In the genomic region with DNA sequence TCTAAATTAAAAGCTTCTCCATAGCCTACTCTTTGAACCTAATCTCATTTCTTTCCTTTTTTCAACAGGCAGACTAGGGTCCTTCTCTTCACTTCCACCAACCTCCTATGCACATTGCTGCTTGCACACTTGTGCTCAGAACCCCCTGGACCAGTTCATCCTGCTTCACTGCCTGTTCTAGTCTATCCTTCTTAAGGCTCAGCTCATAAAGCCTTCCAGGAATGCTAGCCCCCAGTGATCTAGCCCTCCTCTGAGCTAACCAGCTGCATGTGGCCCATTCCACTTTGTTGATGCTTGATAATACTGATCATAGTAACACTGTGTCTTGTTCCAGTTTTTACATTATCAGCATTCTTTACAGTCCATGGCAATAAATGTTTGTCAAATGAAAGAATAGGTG, we compare ENCODE assay signal across 23 cellular contexts. TPM values are rescaled to one million over a fixed set of nuclear protein-coding genes. Genes with fewer than 3 reads are reported as not detected.
DNase-seq lines count a peak whose midpoint lies in the region; ATAC-seq and TF ChIP-seq lines count a peak whose summit lies in the region.
"Had no signal": no experiment of that assay in that cellular context is flagged by ENCODE, and none has a peak within 500 bp of the region (broad histone marks: within the 10 kb centered on the region; RNA-seq: fewer than 3 reads in every experiment).

No MANE protein-coding gene starts in this region.

- H2AK5ac ChIP-seq in H9 (ENCODE audit: insufficient read length, low read length) (peak overlapping the region; percentile 75), mesendoderm (ENCODE audit: low read length) (no peak overlapping the region)

- peak overlapping the region; percentile 88 for H2BK12ac ChIP-seq in H9 (ENCODE audit: insufficient read length, low read depth, low read length)

- DNase-seq in H9: no peak
- peak; percentile 36 for DNase-seq in mesendoderm
- no peak for DNase-seq in stimulated activated effector memory CD8-positive, alpha-beta T cell treated with anti-CD3 and anti-CD28 coated beads, Interleukin-12 subunit alpha, Interleukin-12 subunit beta, amount 100 ng/mL, for 72 hours (ENCODE audit: low spot score in 2 of 2)
- DNase-seq in SK-N-SH: no peak
- no peak for DNase-seq in upper lobe of right lung
- no peak for DNase-seq in NCI-H82 (lab: John Stamatoyannopoulos, UW)
- DNase-seq: C1 segment of cervical spinal cord; CD4-positive, alpha-beta memory T cell; COR-L47; DMS53; GOT3; NCI-H1048; NCI-H1417; NCI-H187 treated with DMSO at 0.1 percent for 48 hours; NCI-H2107; NCI-H524; NCI-H774; NK-92 treated with Interleukin-12 subunit alpha and Interleukin-12 subunit beta, amount 100 ng/mL, for 24 hours; Right ventricle myocardium superior; RPMI8226 had no signal

- TF ChIP-seq CTCF in H9 (conservative IDR thresholded peaks at IDR 0.05) (no peak), VCaP (conservative IDR thresholded peaks at IDR 0.05) (no peak), SK-N-SH (IDR thresholded peaks at IDR 0.05) (no peak), upper lobe of right lung (IDR thresholded peaks at IDR 0.05) (no peak)

- H3K9me2 ChIP-seq in SK-N-SH: no peaks in the 10 kb centered on the region

- no peak overlapping the region for H4K91ac ChIP-seq in H9 (ENCODE audit: insufficient read length, low read depth, low read length)

- peak; percentile 19 for ATAC-seq in stimulated activated effector memory CD8-positive, alpha-beta T cell treated with anti-CD3 and anti-CD28 coated beads, Interleukin-12 subunit alpha, Interleukin-12 subunit beta, amount 100 ng/mL, for 72 hours
- no peak for ATAC-seq in upper lobe of right lung
- ATAC-seq: HCT116 had no signal

- H3T11ph ChIP-seq in H9 (ENCODE audit: low read length): no peak overlapping the region

- H3K27me3 Mint-ChIP-seq in H9 (ENCODE audit: low read depth): peaks cover 2% of the 10 kb centered on the region; the same call in 1 of the 2 replicates

- H2BK120ac ChIP-seq in H9 (ENCODE audit: low read depth, low read length, poor library complexity, severe bottlenecking) (no peak overlapping the region), mesendoderm (ENCODE audit: low read depth, low read length) (no peak overlapping the region)

- no peaks in the 10 kb centered on the region for H3K27me3 ChIP-seq in H9 (ENCODE audit: insufficient read depth, low read length)
- H3K27me3 ChIP-seq in mesendoderm (ENCODE audit: insufficient read depth, low read length, poor library complexity): no peaks in the 10 kb centered on the region
- H3K27me3 ChIP-seq in SK-N-SH (ENCODE audit: insufficient read depth): no peaks in the 10 kb centered on the region; the same call in 1 of the 2 replicates
- H3K27me3 ChIP-seq in upper lobe of right lung: no peaks in the 10 kb centered on the region

- no peak overlapping the region; a peak in 1 of 5 replicates for H3K4me3 Mint-ChIP-seq in H9
- no peak overlapping the region for H3K4me3 Mint-ChIP-seq in stimulated activated effector memory CD8-positive, alpha-beta T cell treated with anti-CD3 and anti-CD28 coated beads, Interleukin-12 subunit alpha, Interleukin-12 subunit beta, amount 100 ng/mL, for 72 hours
- H3K4me3 Mint-ChIP-seq: CD4-positive, alpha-beta memory T cell; IgD-negative memory B cell had no signal

- no peak overlapping the region for H3K56ac ChIP-seq in H9 (ENCODE audit: insufficient read length, low read depth, low read length)
- H3K56ac ChIP-seq in mesendoderm (ENCODE audit: low read length): no peak overlapping the region

- H3K23me2 ChIP-seq in H9 (ENCODE audit: insufficient read length, low read depth, low read length, poor library complexity, severe bottlenecking): no peaks in the 10 kb centered on the region

- H3K23ac ChIP-seq in H9 (ENCODE audit: insufficient read length, low read depth, low read length): peak overlapping the region; percentile 69
- H3K23ac ChIP-seq in mesendoderm (ENCODE audit: low read length): no peak overlapping the region

- H3K4me1 ChIP-seq in H9 (ENCODE audit: insufficient read depth, low read length) (peaks cover 15% of the 10 kb centered on the region; the same call in 1 of the 2 replicates), mesendoderm (ENCODE audit: control insufficient read depth, low read depth, low read length) (peaks cover 7% of the 10 kb centered on the region), SK-N-SH (ENCODE audit: control insufficient read depth in 1 of 2, insufficient read depth in 2 of 2, low read depth in 1 of 2, low read length in 1 of 2) (no peaks in the 10 kb centered on the region), upper lobe of right lung (no peaks in the 10 kb centered on the region)

- H3K27ac Mint-ChIP-seq in H9: peak overlapping the region in 2 of 3 experiments; percentile 48 to 62; a peak in 5 of 7 replicates
- H3K27ac Mint-ChIP-seq in stimulated activated effector memory CD8-positive, alpha-beta T cell treated with anti-CD3 and anti-CD28 coated beads, Interleukin-12 subunit alpha, Interleukin-12 subunit beta, amount 100 ng/mL, for 72 hours: no peak overlapping the region
- H3K27ac Mint-ChIP-seq: CD4-positive, alpha-beta memory T cell; IgD-negative memory B cell had no signal

- H2BK20ac ChIP-seq in H9 (ENCODE audit: low read depth, low read length, poor library complexity, severe bottlenecking): no peak overlapping the region

- H3K9ac ChIP-seq in H9 (ENCODE audit: extremely low read depth, insufficient read length, low read length): peak overlapping the region; percentile 44
- H3K9ac ChIP-seq in mesendoderm (ENCODE audit: low read length): no peak overlapping the region
- H3K9ac ChIP-seq in SK-N-SH: no peak overlapping the region

- POLR2A ChIA-PET in SK-N-SH (lab: Yijun Ruan, JAX): interaction anchor here (1.0 kb wide), 1 partner anchor 23 kb away, joined by 3 read pairs; a partner anchor contains a TSS

- H3K4me3 ChIP-seq in mesendoderm (ENCODE audit: low read length): no peak overlapping the region
- no peak overlapping the region for H3K4me3 ChIP-seq in SK-N-SH (ENCODE audit: low read depth in 2 of 2, low read length in 1 of 2)
- no peak overlapping the region for H3K4me3 ChIP-seq in upper lobe of right lung

- intact Hi-C loops in upper lobe of right lung (cut with DNase I): no loop called here

- H4K8ac ChIP-seq in H9 (replicated peaks; ENCODE audit: insufficient read length, low read depth, low read length) (no peak overlapping the region), mesendoderm (ENCODE audit: low read depth, low read length) (no peak overlapping the region)

- H3K14ac ChIP-seq in H9 (ENCODE audit: insufficient read depth, low read length): no peak overlapping the region; the same call in 1 of the 2 replicates

- H3K9me3 Mint-ChIP-seq in H9: peaks cover 7 to 10% of the 10 kb centered on the region in 2 experiments; a peak in 3 of 5 replicates
- H3K9me3 Mint-ChIP-seq in stimulated activated effector memory CD8-positive, alpha-beta T cell treated with anti-CD3 and anti-CD28 coated beads, Interleukin-12 subunit alpha, Interleukin-12 subunit beta, amount 100 ng/mL, for 72 hours: no peaks in the 10 kb centered on the region

- no peaks in the 10 kb centered on the region for H3K79me1 ChIP-seq in H9 (ENCODE audit: insufficient read depth, low read depth, low read length, poor library complexity, severe bottlenecking)
- no peaks in the 10 kb centered on the region for H3K79me1 ChIP-seq in mesendoderm (ENCODE audit: low read length)

- H3K4ac ChIP-seq in H9 (ENCODE audit: low read depth, low read length) (no peak overlapping the region), mesendoderm (ENCODE audit: low read depth, low read length) (no peak overlapping the region)

- peaks cover 0 to 7% (median 0%) of the 10 kb centered on the region in 3 experiments; a peak in 1 of 7 replicates for H3K36me3 Mint-ChIP-seq in H9 (ENCODE audit: insufficient read depth in 1 of 3, low read depth in 3 of 3)
- no peaks in the 10 kb centered on the region for H3K36me3 Mint-ChIP-seq in stimulated activated effector memory CD8-positive, alpha-beta T cell treated with anti-CD3 and anti-CD28 coated beads, Interleukin-12 subunit alpha, Interleukin-12 subunit beta, amount 100 ng/mL, for 72 hours
- H3K36me3 Mint-ChIP-seq: CD4-positive, alpha-beta memory T cell had no signal

- no peak for TF ChIP-seq RAD21 in SK-N-SH (IDR thresholded peaks at IDR 0.05; ENCODE audit: low read length)

- H3K79me2 ChIP-seq in H9 (ENCODE audit: insufficient read depth, low read length): no peaks in the 10 kb centered on the region
- no peaks in the 10 kb centered on the region for H3K79me2 ChIP-seq in mesendoderm (ENCODE audit: control insufficient read depth, insufficient read depth, low read length)
- no peaks in the 10 kb centered on the region for H3K79me2 ChIP-seq in SK-N-SH (ENCODE audit: insufficient read depth)

- H4K20me1 ChIP-seq in H9 (ENCODE audit: control insufficient read depth, insufficient read depth, insufficient read length) (no peaks in the 10 kb centered on the region), SK-N-SH (ENCODE audit: insufficient read depth) (no peaks in the 10 kb centered on the region)

- no peak overlapping the region for H2BK15ac ChIP-seq in H9 (ENCODE audit: low read depth, low read length)
- H2BK15ac ChIP-seq in mesendoderm (replicated peaks; ENCODE audit: low read depth): no peak overlapping the region

- peak overlapping the region; percentile 12 for H3K4me2 ChIP-seq in H9 (ENCODE audit: insufficient read depth, insufficient read length, low read length)
- no peak overlapping the region for H3K4me2 ChIP-seq in mesendoderm (ENCODE audit: low read length)
- no peak overlapping the region for H3K4me2 ChIP-seq in SK-N-SH

- H3K27ac ChIP-seq in H9 (ENCODE audit: insufficient read length, low read depth, low read length): no peak overlapping the region
- H3K27ac ChIP-seq in VCaP: peak overlapping the region; percentile 90
- H3K27ac ChIP-seq in mesendoderm (ENCODE audit: low read depth, low read length): no peak overlapping the region
- H3K27ac ChIP-seq in SK-N-SH (ENCODE audit: low read depth in 2 of 2, low read length in 1 of 2): no peak overlapping the region
- no peak overlapping the region for H3K27ac ChIP-seq in upper lobe of right lung

- TF ChIP-seq EP300 in SK-N-SH (IDR thresholded peaks at IDR 0.05; ENCODE audit: borderline replicate concordance in 1 of 2, low read depth in 1 of 2, low read length in 1 of 2): no peak

- H3F3A ChIP-seq in SK-N-SH (replicated peaks; ENCODE audit: insufficient read depth): no peaks in the 10 kb centered on the region

- no peaks in the 10 kb centered on the region for H3K36me3 ChIP-seq in mesendoderm (ENCODE audit: control insufficient read depth, insufficient read depth, low read length)
- H3K36me3 ChIP-seq in SK-N-SH (replicated peaks in 1 of 2; ENCODE audit: control insufficient read depth in 1 of 2, insufficient read depth in 2 of 2, low read length in 1 of 2): no peaks in the 10 kb centered on the region
- no peaks in the 10 kb centered on the region for H3K36me3 ChIP-seq in upper lobe of right lung

- H2AFZ ChIP-seq in H9 (ENCODE audit: low read length) (no peak overlapping the region), SK-N-SH (ENCODE audit: low read depth) (no peak overlapping the region)

- H3K9me3 ChIP-seq in H9 (ENCODE audit: control insufficient read depth, low read depth, low read length) (no peaks in the 10 kb centered on the region), SK-N-SH (no peaks in the 10 kb centered on the region), upper lobe of right lung (no peaks in the 10 kb centered on the region)

- H2BK5ac ChIP-seq in H9 (ENCODE audit: insufficient read length, low read length) (no peak overlapping the region), mesendoderm (ENCODE audit: low read length) (no peak overlapping the region)

- H4K5ac ChIP-seq in H9 (ENCODE audit: insufficient read length, low read depth, low read length) (no peak overlapping the region), mesendoderm (ENCODE audit: low read length) (no peak overlapping the region)

- H3K4me1 Mint-ChIP-seq in H9: peaks cover 45 to 53% of the 10 kb centered on the region in 2 experiments
- no peaks in the 10 kb centered on the region for H3K4me1 Mint-ChIP-seq in stimulated activated effector memory CD8-positive, alpha-beta T cell treated with anti-CD3 and anti-CD28 coated beads, Interleukin-12 subunit alpha, Interleukin-12 subunit beta, amount 100 ng/mL, for 72 hours
- H3K4me1 Mint-ChIP-seq: CD4-positive, alpha-beta memory T cell; IgD-negative memory B cell had no signal

- CTCF ChIA-PET in SK-N-SH (lab: Yijun Ruan, JAX): interaction anchor here (0.9 kb wide), 1 partner anchor 13 kb away, joined by 8 read pairs; no protein-coding TSS in a partner anchor

- H3K18ac ChIP-seq in H9 (ENCODE audit: insufficient read length, low read depth, low read length) (peak overlapping the region; percentile 38), mesendoderm (ENCODE audit: low read length) (no peak overlapping the region)

RNA-seq across cellular contexts. Expression of a gene that starts 22.9 kb away (rescaled TPM):
- 458 and 485 TPM in 2 replicates for total RNA-seq in H9 (2021)
- polyA plus RNA-seq in mesendoderm (2013, experiment 1 of 2): 198 TPM
- 198 TPM for polyA plus RNA-seq in mesendoderm (2013, experiment 2 of 2)
- polyA plus RNA-seq in SK-N-SH (2012; rRNA removed): 30.2 and 30.9 TPM in 2 replicates
- 19.9 and 21.5 TPM in 2 replicates for polyA plus RNA-seq in SK-N-SH (2012; cell fraction: cytosol; rRNA removed)
- polyA plus RNA-seq in SK-N-SH (2012; cell fraction: nucleus; rRNA removed): 42.6 and 47.8 TPM in 2 replicates
- 51.7 TPM for total RNA-seq in upper lobe of right lung

RNA-seq across cellular contexts. Expression of a gene that starts 40.7 kb away (rescaled TPM):
- 17.4 and 17.9 TPM in 2 replicates for total RNA-seq in H9 (2021)
- 18.1 TPM for polyA plus RNA-seq in mesendoderm (2013, experiment 1 of 2)
- polyA plus RNA-seq in mesendoderm (2013, experiment 2 of 2): 18.1 TPM
- 3.4 and 4.1 TPM in 2 replicates for polyA plus RNA-seq in SK-N-SH (2012; rRNA removed)
- 4.6 and 4.8 TPM in 2 replicates for polyA plus RNA-seq in SK-N-SH (2012; cell fraction: cytosol; rRNA removed)
- polyA plus RNA-seq in SK-N-SH (2012; cell fraction: nucleus; rRNA removed): 5.4 and 7.5 TPM in 2 replicates
- total RNA-seq in upper lobe of right lung: 11.4 TPM
- polyA plus RNA-seq: CD4-positive, alpha-beta memory T cell; IgD-negative memory B cell had no signal
